In the genomic region with DNA sequence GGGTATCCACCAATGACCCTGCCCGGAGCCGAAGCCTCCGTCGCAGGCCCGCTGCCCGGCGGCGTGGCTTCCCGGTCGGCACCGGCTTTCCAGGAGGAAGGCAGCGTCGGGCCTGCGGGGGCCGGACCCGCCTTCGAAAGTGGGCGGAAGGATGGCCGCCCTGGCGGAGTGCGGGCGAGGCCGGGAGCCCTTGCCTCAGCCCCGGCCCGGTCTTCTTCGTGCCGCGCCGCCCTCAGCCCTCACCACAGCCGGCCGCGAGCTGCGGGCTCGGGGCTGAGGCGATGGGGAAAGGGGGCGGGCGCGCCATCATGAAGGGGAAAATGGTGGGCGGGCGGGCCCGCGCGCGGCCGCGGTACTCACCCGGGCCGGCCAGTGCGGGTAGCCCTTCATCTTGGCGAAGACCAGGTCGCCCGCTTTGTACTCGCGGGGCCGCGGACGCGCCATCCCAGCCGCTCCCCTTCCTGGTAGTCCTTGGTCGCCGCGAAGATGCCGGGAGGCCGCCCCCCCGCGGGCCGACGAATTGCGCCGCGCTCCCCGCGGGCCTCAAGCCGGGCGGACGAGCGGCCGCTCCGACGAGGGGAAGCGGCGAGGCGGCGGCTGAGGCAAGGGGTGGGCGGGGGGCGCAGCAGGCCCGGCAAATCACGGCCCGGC, we compare ENCODE assay signal across 8 cellular contexts. TPM values are rescaled to one million over a fixed set of nuclear protein-coding genes. Genes with fewer than 3 reads are reported as not detected.
A peak's percentile ranks its signal among the peaks of the same experiment; 100 is the strongest.
DNase-seq lines count a peak whose midpoint lies in the region; ATAC-seq and TF ChIP-seq lines count a peak whose summit lies in the region.

No MANE protein-coding gene starts in this region.

- H3K27ac Mint-ChIP-seq in naive B cell, result no peak overlapping the region

- ATAC-seq in HG03520 (IDR thresholded peaks at IDR 0.05; ENCODE audit: unreplicated experiment) (peak; percentile 32), naive B cell (ENCODE audit: low read depth in 2 of 2) (peak; percentile 55 to 60), HG02840 (IDR thresholded peaks at IDR 0.05; ENCODE audit: low FRiP score, unreplicated experiment) (no peak)
- peak; percentile 46 to 49 for ATAC-seq in activated T-cell treated with anti-CD3 and anti-CD28 coated beads, Interleukin-2, amount 50 U/mL, for 4 hours

- peaks cover 19% of the 10 kb centered on the region for H3K27me3 Mint-ChIP-seq in activated T-cell treated with anti-CD3 and anti-CD28 coated beads, Interleukin-2, amount 50 U/mL, for 4 hours (ENCODE audit: low read depth)
- H3K27me3 Mint-ChIP-seq in naive B cell, result peaks cover 8 to 19% (median 8%) of the 10 kb centered on the region in 3 donors

- H3K36me3 Mint-ChIP-seq in activated T-cell treated with anti-CD3 and anti-CD28 coated beads, Interleukin-2, amount 50 U/mL, for 4 hours (ENCODE audit: insufficient read depth), result no peaks in the 10 kb centered on the region
- no peaks in the 10 kb centered on the region for H3K36me3 Mint-ChIP-seq in naive B cell

- DNase-seq in 8988T, result peak; percentile 43
- DNase-seq in activated T-cell treated with anti-CD3 and anti-CD28 coated beads, Interleukin-2, amount 50 U/mL, for 4 hours, result peak; percentile 5
- DNase-seq in fibroblast of pulmonary artery (ENCODE audit: low read depth), result peak; percentile 27
- peak; percentile 12 for DNase-seq in naive B cell
- DNase-seq in OCI-M2 (lab: John Stamatoyannopoulos, UW; ENCODE audit: unreplicated experiment), result no peak

- peak overlapping the region; percentile 93 for H3K4me3 ChIP-seq in GM12875 (ENCODE audit: low read depth, low read length)
- peak overlapping the region; percentile 73 for H3K4me3 ChIP-seq in fibroblast of pulmonary artery (replicated peaks; ENCODE audit: low read depth, low read length)

- no peaks in the 10 kb centered on the region for H3K9me3 Mint-ChIP-seq in activated T-cell treated with anti-CD3 and anti-CD28 coated beads, Interleukin-2, amount 50 U/mL, for 4 hours
- H3K9me3 Mint-ChIP-seq in naive B cell, result no peaks in the 10 kb centered on the region

- peaks cover 12% of the 10 kb centered on the region for H3K4me1 Mint-ChIP-seq in activated T-cell treated with anti-CD3 and anti-CD28 coated beads, Interleukin-2, amount 50 U/mL, for 4 hours (ENCODE audit: low read depth)
- H3K4me1 Mint-ChIP-seq in naive B cell, result peaks cover 6 to 8% (median 6%) of the 10 kb centered on the region in 3 donors

- 0 out of 2 replicates have a peak, but pooled peaks have one; percentile 3 for TF ChIP-seq CTCF in GM12875 (IDR thresholded peaks at IDR 0.05; ENCODE audit: borderline replicate concordance, insufficient read depth, low read depth, low read length)
- no peak for TF ChIP-seq CTCF in fibroblast of pulmonary artery (IDR thresholded peaks at IDR 0.05; ENCODE audit: low read length, missing control alignments)

- peak overlapping the region; percentile 80 for H3K4me3 Mint-ChIP-seq in activated T-cell treated with anti-CD3 and anti-CD28 coated beads, Interleukin-2, amount 50 U/mL, for 4 hours
- peak overlapping the region in 6 of 8 donors; percentile 91 to 94 (median 93) for H3K4me3 Mint-ChIP-seq in naive B cell

RNA-seq across cellular contexts. Expression of gene HDGFL3, which starts 0.5 kb away (rescaled TPM):
- 10 to 100 TPM in 1 of 3 donors, 1 to 10 TPM in 2; 3.4 to 10.9 (median 3.9) TPM for total RNA-seq in activated T-cell treated with anti-CD3 and anti-CD28 coated beads, Interleukin-2, amount 50 U/mL, for 4 hours
- polyA plus RNA-seq in naive B cell (ENCODE audit: low read depth in 6 of 6), result 1 to 10 TPM in 5 of 6 donors, under 1 TPM in 1; 0.70 to 2.5 (median 1.4) TPM
